Comparison of ENCODE assay signal across 19 cellular contexts in the genomic region with DNA sequence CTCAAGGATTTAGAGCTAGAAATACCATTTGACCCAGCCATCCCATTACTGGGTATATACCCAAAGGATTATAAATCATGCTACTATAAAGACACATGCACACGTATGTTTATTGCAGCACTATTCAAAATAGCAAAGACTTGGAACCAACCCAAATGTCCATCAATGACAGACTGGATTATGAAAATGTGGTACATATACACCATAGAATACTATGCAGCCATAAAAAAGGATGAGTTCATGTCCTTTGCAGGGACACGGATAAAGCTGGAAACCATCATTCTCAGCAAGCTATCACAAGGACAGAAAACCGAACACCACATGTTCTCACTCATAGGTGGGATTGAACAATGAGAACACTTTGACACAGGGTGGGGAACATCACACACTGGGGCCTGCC. TPM values are rescaled to one million over a fixed set of nuclear protein-coding genes. Genes with fewer than 3 reads are reported as not detected.
"Had no signal": no experiment of that assay in that cellular context is flagged by ENCODE, and none has a peak within 500 bp of the region (broad histone marks: within the 10 kb centered on the region; RNA-seq: fewer than 3 reads in every experiment).

No MANE protein-coding gene starts in this region.

RNA-seq across cellular contexts. Expression of gene C1orf105, which starts 16.7 kb away (rescaled TPM):
- total RNA-seq: natural killer cell; natural killer cell treated with Interleukin-12 subunit alpha and Interleukin-12 subunit beta and Interleukin-15 and Interleukin-18, amount 100 ng/mL, for 72 hours; neural crest cell; occipital lobe; omental fat pad; osteoblast; osteocyte; ovary; pancreas; posterior vena cava; progenitor cell of endocrine pancreas; pulmonary artery endothelial cell; renal cortical epithelial cell; sciatic nerve; sigmoid colon; smooth muscle cell; spleen had no signal
- polyA plus RNA-seq: naive thymus-derived CD8-positive, alpha-beta T cell; neural cell; ovary; pancreas; sigmoid colon; smooth muscle cell; spleen had no signal
